Comparison of ENCODE assay signal across 29 cellular contexts in the genomic region with DNA sequence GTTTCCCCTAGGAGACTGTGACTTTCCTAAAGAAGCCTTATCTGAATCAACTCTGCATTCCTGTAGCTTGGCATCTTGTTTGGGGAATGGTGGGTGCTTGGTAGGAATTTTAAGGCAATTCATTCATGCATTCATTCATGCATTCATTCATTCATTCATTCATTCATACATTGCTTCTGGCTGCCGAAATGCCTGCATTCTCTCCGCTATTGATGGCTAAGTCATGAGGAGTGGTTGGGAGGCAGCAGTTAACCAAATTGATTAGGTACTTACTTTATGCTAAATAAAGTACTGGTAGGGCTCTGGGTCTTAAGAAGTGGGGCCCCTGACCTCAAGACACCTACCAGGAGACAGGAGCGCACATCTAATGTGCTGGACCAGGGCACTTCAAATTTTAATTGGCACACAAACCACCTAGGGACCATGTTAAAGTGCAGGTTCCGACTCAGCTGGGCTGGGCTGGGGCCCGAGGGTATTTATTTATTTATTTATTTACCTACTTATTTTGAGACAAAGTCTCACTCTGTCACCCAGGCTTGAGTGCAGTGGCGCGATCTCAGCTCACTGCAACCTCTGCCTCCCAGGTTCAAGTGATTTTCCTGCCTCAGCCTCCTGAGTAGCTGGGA.
"Had no signal": no experiment of that assay in that cellular context is flagged by ENCODE, and none has a peak within 500 bp of the region (broad histone marks: within the 10 kb centered on the region; RNA-seq: fewer than 3 reads in every experiment).

No MANE protein-coding gene starts in this region.

- H3K36me3 ChIP-seq: neutrophil, ovary, right lobe of liver, sigmoid colon, stomach, thoracic aorta, thyroid gland, tibial nerve, upper lobe of left lung, uterus had no signal

- ATAC-seq: naive thymus-derived CD8-positive, alpha-beta T cell; natural killer cell treated with Interleukin-12 subunit alpha and Interleukin-12 subunit beta and Interleukin-15 and Interleukin-18, amount 100 ng/mL, for 72 hours; psoas muscle; right cardiac atrium; right lobe of liver; stimulated activated naive B cell treated with anti-CD40 and anti-IgM and Interleukin-4, amounts not matched to agents 10 μg/mL and 1 μg/mL and 100 μg/mL, for 72 hours had no signal

- H3K9me3 Mint-ChIP-seq: natural killer cell treated with Interleukin-12 subunit alpha and Interleukin-12 subunit beta and Interleukin-15 and Interleukin-18, amount 100 ng/mL, for 72 hours; nephron progenitor cell; neural crest cell; stimulated activated effector memory CD8-positive, alpha-beta T cell treated with anti-CD3 and anti-CD28 coated beads, Interleukin-12 subunit alpha, Interleukin-12 subunit beta, amount 100 ng/mL, for 72 hours had no signal

- H3K9me3 ChIP-seq: neutrophil, ovary, psoas muscle, right lobe of liver, sigmoid colon, stomach, thoracic aorta, thyroid gland, tibial nerve, upper lobe of left lung, uterus had no signal

- H3K27ac Mint-ChIP-seq: naive thymus-derived CD8-positive, alpha-beta T cell; natural killer cell treated with Interleukin-12 subunit alpha and Interleukin-12 subunit beta and Interleukin-15 and Interleukin-18, amount 100 ng/mL, for 72 hours; nephron progenitor cell; progenitor cell of endocrine pancreas; stimulated activated effector memory CD8-positive, alpha-beta T cell treated with anti-CD3 and anti-CD28 coated beads, Interleukin-12 subunit alpha, Interleukin-12 subunit beta, amount 100 ng/mL, for 72 hours; stimulated activated naive B cell treated with anti-CD40 and anti-IgM and Interleukin-4, amounts not matched to agents 10 μg/mL and 1 μg/mL and 100 μg/mL, for 72 hours; stimulated activated naive CD8-positive, alpha-beta T cell treated with anti-CD3 and anti-CD28 coated beads, Interleukin-15, Interleukin-2, amounts not matched to agents 100 ng/mL and 50 ng/mL, for 24 hours had no signal

- H3K79me2 ChIP-seq: parathyroid adenoma had no signal

- H3K9ac ChIP-seq: parathyroid adenoma had no signal

- H3K4me1 Mint-ChIP-seq: nephron progenitor cell; stimulated activated effector memory CD8-positive, alpha-beta T cell treated with anti-CD3 and anti-CD28 coated beads, Interleukin-12 subunit alpha, Interleukin-12 subunit beta, amount 100 ng/mL, for 72 hours; stimulated activated naive B cell treated with anti-CD40 and anti-IgM and Interleukin-4, amounts not matched to agents 10 μg/mL and 1 μg/mL and 100 μg/mL, for 72 hours had no signal

- H3K4me1 ChIP-seq: parathyroid adenoma, psoas muscle, right lobe of liver, sigmoid colon, stomach, thyroid gland, upper lobe of left lung, uterus had no signal

- H3K36me3 Mint-ChIP-seq: natural killer cell treated with Interleukin-12 subunit alpha and Interleukin-12 subunit beta and Interleukin-15 and Interleukin-18, amount 100 ng/mL, for 72 hours; stimulated activated effector memory CD8-positive, alpha-beta T cell treated with anti-CD3 and anti-CD28 coated beads, Interleukin-12 subunit alpha, Interleukin-12 subunit beta, amount 100 ng/mL, for 72 hours; stimulated activated naive B cell treated with anti-CD40 and anti-IgM and Interleukin-4, amounts not matched to agents 10 μg/mL and 1 μg/mL and 100 μg/mL, for 72 hours had no signal

- H3K4me3 ChIP-seq: ovary, psoas muscle, right lobe of liver, sigmoid colon, stomach, thoracic aorta, thyroid gland, tibial nerve, upper lobe of left lung, uterus had no signal

- H3K27ac ChIP-seq: neutrophil, ovary, parathyroid adenoma, psoas muscle, right lobe of liver, sigmoid colon, stomach, thoracic aorta, thyroid gland, tibial nerve, upper lobe of left lung, uterus had no signal

- H2AFZ ChIP-seq: parathyroid adenoma had no signal

- H3K4me3 Mint-ChIP-seq: naive thymus-derived CD8-positive, alpha-beta T cell; natural killer cell treated with Interleukin-12 subunit alpha and Interleukin-12 subunit beta and Interleukin-15 and Interleukin-18, amount 100 ng/mL, for 72 hours; nephron progenitor cell; neural crest cell; stimulated activated effector memory CD8-positive, alpha-beta T cell treated with anti-CD3 and anti-CD28 coated beads, Interleukin-12 subunit alpha, Interleukin-12 subunit beta, amount 100 ng/mL, for 72 hours; stimulated activated naive B cell treated with anti-CD40 and anti-IgM and Interleukin-4, amounts not matched to agents 10 μg/mL and 1 μg/mL and 100 μg/mL, for 72 hours; stimulated activated naive CD8-positive, alpha-beta T cell treated with anti-CD3 and anti-CD28 coated beads, Interleukin-15, Interleukin-2, amounts not matched to agents 100 ng/mL and 50 ng/mL, for 24 hours had no signal

- DNase-seq: naive thymus-derived CD8-positive, alpha-beta T cell; nephron progenitor cell; nucleus accumbens; ovary; posterior cingulate gyrus; psoas muscle; right cardiac atrium; right lobe of liver; sigmoid colon; small intestine; stimulated activated CD4-positive, alpha-beta T cell treated with anti-CD3 and anti-CD28 coated beads, Interleukin-15, amount 100 ng/mL, for 24 hours; stimulated activated CD4-positive, alpha-beta T cell treated with anti-CD3 and anti-CD28 coated beads, Interleukin-2, amount 100 ng/mL, for 24 hours; stimulated activated CD4-positive, alpha-beta T cell treated with anti-CD3 and anti-CD28 coated beads, Interleukin-2, amount 100 ng/mL, for 48 hours; stimulated activated CD4-positive, alpha-beta T cell treated with anti-CD3 and anti-CD28 coated beads, Interleukin-4, amount 100 ng/mL, for 24 hours; stimulated activated naive B cell treated with anti-CD40 and anti-IgM and Interleukin-4, amounts not matched to agents 10 μg/mL and 1 μg/mL and 100 μg/mL, for 72 hours; stimulated activated naive CD4-positive, alpha-beta T cell treated with Interleukin-2 at 50 U/mL for 16 hours; stomach; thyroid gland; uterus had no signal

- H3K27me3 ChIP-seq: neutrophil, ovary, right lobe of liver, sigmoid colon, thyroid gland, tibial nerve, upper lobe of left lung, uterus had no signal

- FAIRE-seq: small intestine had no signal
